20 cellular contexts compared by ENCODE assay signal in genomic region chr21:42636931-42637601, GRCh38. TPM values are rescaled to one million over a fixed set of nuclear protein-coding genes. Genes with fewer than 3 reads are reported as not detected.
DNase-seq lines count a peak whose midpoint lies in the region; ATAC-seq, FAIRE-seq and TF ChIP-seq lines count a peak whose summit lies in the region.
"Had no signal": no experiment of that assay in that cellular context is flagged by ENCODE, and none has a peak within 500 bp of the region (broad histone marks: within the 10 kb centered on the region; RNA-seq: fewer than 3 reads in every experiment).

No MANE protein-coding gene starts in this region.

- peak overlapping the region; percentile 90; the same call in 1 of the 2 replicates for H2BK12ac ChIP-seq in H1 (ENCODE audit: low read depth, low read length)

- H3K9ac ChIP-seq in IMR-90 (ENCODE audit: low read depth, low read length) (no peak overlapping the region), H1 (replicated peaks in 1 of 4; ENCODE audit: extremely low read depth in 1 of 4, low read depth in 3 of 4, low read length in 3 of 4) (no peak overlapping the region), neural progenitor cell (no peak overlapping the region)
- H3K9ac ChIP-seq: BLaER1 treated with 17β-estradiol and CSF1 and Interleukin-3, amounts not matched to agents 10 nM and 100 nM had no signal

- H3K27me3 Mint-ChIP-seq in neural progenitor cell (ENCODE audit: insufficient read depth, low read depth) (peaks cover 3% of the 10 kb centered on the region), T-helper 17 cell (peaks cover 16% of the 10 kb centered on the region)

- POLR2A ChIA-PET in IMR-90 (lab: Charles Lee; ENCODE audit: unreplicated experiment) = interaction anchor here (0.6 kb wide), 1 partner anchor 870 kb away, joined by 5 read pairs; the partner anchor contains the start of gene RIPK4
- POLR2A ChIA-PET in H1 (lab: Charles Lee; ENCODE audit: partially characterized antibody) = interaction anchor here (1.1 to 2.0 kb wide), 5 partner anchors 11 to 217 kb away, joined by 3 to 5 read pairs (median 4); no protein-coding TSS in a partner anchor

- 0 out of 2 replicates have a peak overlapping the region, but pooled peaks have one; percentile 27 for H2AK5ac ChIP-seq in IMR-90 (ENCODE audit: low read depth, low read length)
- H2AK5ac ChIP-seq in H1 (ENCODE audit: low read depth, low read length) = peak overlapping the region; percentile 96

- H3K4ac ChIP-seq in IMR-90 (ENCODE audit: low read depth, low read length) = no peak overlapping the region
- peak overlapping the region; percentile 69 for H3K4ac ChIP-seq in H1 (replicated peaks; ENCODE audit: insufficient read length, low read depth, low read length)

- H3K79me2 ChIP-seq in H1 (ENCODE audit: control insufficient read depth in 1 of 2, insufficient read depth in 2 of 2, low read length in 2 of 2) = no peaks in the 10 kb centered on the region
- no peaks in the 10 kb centered on the region for H3K79me2 ChIP-seq in neural progenitor cell (ENCODE audit: low read depth)

- H3K27me3 ChIP-seq in IMR-90 (ENCODE audit: control insufficient read depth, insufficient read depth, low read length) = no peaks in the 10 kb centered on the region; the same call in 1 of the 2 replicates
- H3K27me3 ChIP-seq in H1 (replicated peaks in 1 of 4; ENCODE audit: control insufficient read depth in 3 of 4, extremely low read depth in 1 of 4, insufficient read depth in 3 of 4, low read length in 3 of 4) = peaks cover 0 to 7% (median 3%) of the 10 kb centered on the region in 4 experiments; a peak in 3 of 7 replicates
- peaks cover 4% of the 10 kb centered on the region for H3K27me3 ChIP-seq in neural progenitor cell

- H3K4me2 ChIP-seq in IMR-90 (ENCODE audit: low read depth, low read length) = peak overlapping the region; percentile 28; the same call in 1 of the 2 replicates
- no peak overlapping the region; a peak in 1 of 4 replicates for H3K4me2 ChIP-seq in H1 (ENCODE audit: insufficient read depth in 1 of 2, low read depth in 2 of 2, low read length in 2 of 2)
- H3K4me2 ChIP-seq in neural progenitor cell = no peak overlapping the region
- H3K4me2 ChIP-seq: BLaER1 treated with 17β-estradiol and CSF1 and Interleukin-3, amounts not matched to agents 10 nM and 100 nM had no signal

- in situ Hi-C loops in IMR-90 (cut with MboI; ENCODE audit: low sequenced_read_pairs) = no loop called here

- H3K27ac Mint-ChIP-seq in neural progenitor cell = peak overlapping the region; percentile 62
- no peak overlapping the region for H3K27ac Mint-ChIP-seq in T-helper 17 cell
- H3K27ac Mint-ChIP-seq: CD8-positive, alpha-beta T cell had no signal

- H4K5ac ChIP-seq in IMR-90 (ENCODE audit: low read depth, low read length) (no peak overlapping the region), H1 (ENCODE audit: insufficient read length, low read depth, low read length) (no peak overlapping the region)

- H2BK15ac ChIP-seq in IMR-90 (ENCODE audit: low read depth, low read length) = no peak overlapping the region
- H2BK15ac ChIP-seq in H1 (ENCODE audit: low read length) = peak overlapping the region; percentile 84

- TF ChIP-seq POLR2A in IMR-90 (IDR thresholded peaks at IDR 0.05; ENCODE audit: low read depth, low read length) (no peak), H1 (IDR thresholded peaks at IDR 0.05; ENCODE audit: control extremely low read depth in 1 of 2, low read depth in 2 of 2, low read length in 2 of 2) (no peak)

- dilution Hi-C loops in IMR-90 (cut with HindIII; ENCODE audit: low sequenced_read_pairs, unreplicated experiment) = no loop called here

- H3K4me3 Mint-ChIP-seq in neural progenitor cell = no peak overlapping the region
- H3K4me3 Mint-ChIP-seq in T-helper 17 cell = no peak overlapping the region
- H3K4me3 Mint-ChIP-seq: CD8-positive, alpha-beta T cell; H9 had no signal

- WGBS in IMR-90 (ENCODE audit: extremely low coverage in 2 of 2, insufficient read length in 1 of 2), 2 experiments = 92% methylated on average over 9 of the region's 21 CpGs; no CpG with 5 or more reads in 1 of the 2 experiments
- WGBS in H1 (ENCODE audit: extremely low coverage in 1 of 2, insufficient coverage in 1 of 2, insufficient read length in 1 of 2, insufficient replicate concordance in 2 of 2, low coverage in 1 of 2, low lambda C conversion rate in 2 of 2, missing lambda C conversion rate in 1 of 2), 2 experiments = 89% methylated on average over 21 of the region's 21 CpGs; no CpG with 5 or more reads in 1 of the 2 experiments

- H4K8ac ChIP-seq in IMR-90 (ENCODE audit: low read depth in 2 of 2, low read length in 2 of 2) (no peak overlapping the region), H1 (ENCODE audit: extremely low read depth, insufficient read depth, low read length) (no peak overlapping the region; the same call in 1 of the 2 replicates)

- TF ChIP-seq CTCF in D721Med (IDR thresholded peaks at IDR 0.05; ENCODE audit: insufficient read depth, missing control alignments) = no peak
- no peak for TF ChIP-seq CTCF in IMR-90 (conservative IDR thresholded peaks at IDR 0.05; ENCODE audit: low read depth, low read length)
- no peak for TF ChIP-seq CTCF in H1 (IDR thresholded peaks at IDR 0.05; ENCODE audit: control extremely low read depth in 1 of 3, insufficient read depth in 1 of 3, low read depth in 1 of 3, low read length in 3 of 3)
- no peak for TF ChIP-seq CTCF in neural progenitor cell (IDR thresholded peaks at IDR 0.05)

- no peak overlapping the region for H3K4me3 ChIP-seq in IMR-90 (ENCODE audit: insufficient read depth, low read depth, low read length)
- H3K4me3 ChIP-seq in H1 (ENCODE audit: extremely low read depth in 1 of 4, insufficient read depth in 2 of 4, low read depth in 3 of 4, low read length in 4 of 4) = no peak overlapping the region
- H3K4me3 ChIP-seq in neural progenitor cell = no peak overlapping the region
- H3K4me3 ChIP-seq: A549; BLaER1 treated with 17β-estradiol and CSF1 and Interleukin-3, amounts not matched to agents 10 nM and 100 nM; SJSA1 had no signal

- H2BK20ac ChIP-seq in IMR-90 (ENCODE audit: low read depth, low read length) (no peak overlapping the region), H1 (ENCODE audit: low read length) (peak overlapping the region; percentile 96; the same call in 1 of the 2 replicates)

- H3K79me1 ChIP-seq in IMR-90 (ENCODE audit: low read depth in 1 of 2, low read length in 2 of 2) = no peaks in the 10 kb centered on the region
- H3K79me1 ChIP-seq in H1 (ENCODE audit: low read depth, low read length) = no peaks in the 10 kb centered on the region

- TF ChIP-seq EP300 in H1 (IDR thresholded peaks at IDR 0.05; ENCODE audit: borderline replicate concordance in 1 of 2, low read depth in 2 of 2, low read length in 2 of 2) = no peak

- H3K9me3 ChIP-seq in IMR-90 (ENCODE audit: control insufficient read depth, insufficient read depth, low read length) = no peaks in the 10 kb centered on the region
- no peaks in the 10 kb centered on the region for H3K9me3 ChIP-seq in H1 (ENCODE audit: insufficient read depth in 2 of 2, low read depth in 1 of 2, low read length in 1 of 2)
- no peaks in the 10 kb centered on the region for H3K9me3 ChIP-seq in neural progenitor cell (ENCODE audit: low read depth)
- H3K9me3 ChIP-seq in T-helper 17 cell (ENCODE audit: control insufficient read depth, low read length, poor library complexity, severe bottlenecking) = no peaks in the 10 kb centered on the region
- H3K9me3 ChIP-seq: A549; BLaER1 treated with 17β-estradiol and CSF1 and Interleukin-3, amounts not matched to agents 10 nM and 100 nM; SJSA1 had no signal

- no peaks in the 10 kb centered on the region for H3K9me1 ChIP-seq in IMR-90 (ENCODE audit: insufficient read depth, low read length)

- H3K36me3 Mint-ChIP-seq in neural progenitor cell (peaks cover 2% of the 10 kb centered on the region), T-helper 17 cell (ENCODE audit: low read depth) (no peaks in the 10 kb centered on the region)
- H3K36me3 Mint-ChIP-seq: CD8-positive, alpha-beta T cell had no signal

- H4K91ac ChIP-seq in IMR-90 (ENCODE audit: insufficient read depth, low read depth, low read length) (peak overlapping the region; percentile 10; the same call in 1 of the 2 replicates), H1 (replicated peaks; ENCODE audit: insufficient read length, low read length) (peak overlapping the region; percentile 73)

- ATAC-seq in IMR-90 (ENCODE audit: low read depth) = no peak; the same call in 1 of the 2 replicates
- no peak for ATAC-seq in T-helper 17 cell
- ATAC-seq: A549; CD8-positive, alpha-beta T cell had no signal

- H2BK120ac ChIP-seq in IMR-90 (ENCODE audit: low read depth, low read length) = no peak overlapping the region
- H2BK120ac ChIP-seq in H1 (replicated peaks; ENCODE audit: low read depth, low read length) = no peak overlapping the region

- BruUV-seq in IMR-90 (replicated peaks; lab: Mats Ljungman, UMichigan) = no TSS peak

- H3K36me3 ChIP-seq in IMR-90 (ENCODE audit: control insufficient read depth, insufficient read depth, low read length) (no peaks in the 10 kb centered on the region), H1 (ENCODE audit: control insufficient read depth in 2 of 4, insufficient read depth in 4 of 4, low read length in 3 of 4) (no peaks in the 10 kb centered on the region), neural progenitor cell (no peaks in the 10 kb centered on the region)
- H3K36me3 ChIP-seq: BLaER1 treated with 17β-estradiol and CSF1 and Interleukin-3, amounts not matched to agents 10 nM and 100 nM; SJSA1 had no signal

- H3K27ac ChIP-seq in IMR-90 (ENCODE audit: insufficient read depth, low read length) (no peak overlapping the region), H1 (ENCODE audit: low read depth, low read length) (no peak overlapping the region), neural progenitor cell (no peak overlapping the region)
- H3K27ac ChIP-seq: A549; BLaER1 treated with 17β-estradiol and CSF1 and Interleukin-3, amounts not matched to agents 10 nM and 100 nM; SJSA1 had no signal

- H3K23ac ChIP-seq in IMR-90 (ENCODE audit: low read depth, low read length) (no peak overlapping the region), H1 (ENCODE audit: insufficient read length) (no peak overlapping the region)

- H3K23me2 ChIP-seq in H1 (ENCODE audit: low read depth, low read length) = peaks cover 13% of the 10 kb centered on the region; the same call in 1 of the 2 replicates

- intact Hi-C loops in IMR-90 (cut with micrococcal nuclease) = no loop called here

- no peak for TF ChIP-seq RAD21 in IMR-90 (IDR thresholded peaks at IDR 0.05; ENCODE audit: low read length)
- TF ChIP-seq RAD21 in H1 (IDR thresholded peaks at IDR 0.05 in 1 of 2, conservative IDR thresholded peaks at IDR 0.05 in 1 of 2; ENCODE audit: low read depth in 2 of 2, low read length in 2 of 2) = no peak

- H3K56ac ChIP-seq in IMR-90 (ENCODE audit: extremely low read depth, insufficient read depth, low read length) = no peak overlapping the region
- H3K56ac ChIP-seq in H1 (replicated peaks; ENCODE audit: insufficient read length, low read depth, low read length) = no peak overlapping the region

- DNase-seq in D721Med (ENCODE audit: insufficient read length, low spot score) = peak; percentile 90
- no peak for DNase-seq in IMR-90
- DNase-seq in H1 (ENCODE audit: low read depth in 1 of 2, low spot score in 2 of 2) = no peak
- DNase-seq in neural progenitor cell (ENCODE audit: low spot score) = no peak
- no peak for DNase-seq in HuH-7 (ENCODE audit: low spot score)
- no peak for DNase-seq in T-helper 17 cell
- DNase-seq in activated T-cell treated with anti-CD3 and anti-CD28 coated beads for 4 hours = no peak
- no peak for DNase-seq in stimulated activated naive CD4-positive, alpha-beta T cell treated with Interleukin-2 at 50 U/mL for 16 hours (lab: John Stamatoyannopoulos, UW)
- DNase-seq: CD8-positive, alpha-beta T cell; DMS79 treated with DMSO at 0.1 percent for 48 hours; H9; NCI-H1105; NCI-H1694; NCI-H2081 treated with DMSO at 0.1 percent for 48 hours; NCI-H510A treated with DMSO at 0.1 percent for 48 hours; NCI-H774 had no signal

- FAIRE-seq in D721Med (lab: Jason Lieb, UNC) (peak; percentile 96), H1 (lab: Jason Lieb, UNC) (no peak)
- FAIRE-seq: A549 had no signal

- no peak overlapping the region for H2AK9ac ChIP-seq in IMR-90 (replicated peaks; ENCODE audit: low read depth, low read length, poor library complexity)

- H3K4me1 ChIP-seq in IMR-90 (ENCODE audit: control insufficient read depth, insufficient read depth, low read length) = peaks cover 13% of the 10 kb centered on the region
- H3K4me1 ChIP-seq in H1 (replicated peaks in 1 of 4; ENCODE audit: control insufficient read depth in 3 of 4, insufficient read depth in 4 of 4, low read length in 3 of 4) = peaks cover 4 to 28% (median 11%) of the 10 kb centered on the region in 4 experiments; a peak in 6 of 7 replicates
- peaks cover 18% of the 10 kb centered on the region for H3K4me1 ChIP-seq in neural progenitor cell
- H3K4me1 ChIP-seq: A549; BLaER1 treated with 17β-estradiol and CSF1 and Interleukin-3, amounts not matched to agents 10 nM and 100 nM; SJSA1 had no signal

- no peak overlapping the region for H2AFZ ChIP-seq in IMR-90 (replicated peaks; ENCODE audit: low read length, poor library complexity)
- no peak overlapping the region for H2AFZ ChIP-seq in H1 (ENCODE audit: low read length)
- H2AFZ ChIP-seq in neural progenitor cell (replicated peaks) = no peak overlapping the region

- H3K18ac ChIP-seq in IMR-90 (ENCODE audit: low read depth, low read length) = no peak overlapping the region
- no peak overlapping the region for H3K18ac ChIP-seq in H1 (ENCODE audit: extremely low read depth, low read length)

- H4K20me1 ChIP-seq in IMR-90 (ENCODE audit: insufficient read depth, low read length) = peaks cover 2% of the 10 kb centered on the region; the same call in 1 of the 2 replicates
- peaks cover 0 to 3% of the 10 kb centered on the region in 2 experiments for H4K20me1 ChIP-seq in H1 (replicated peaks in 1 of 2; ENCODE audit: control insufficient read depth in 1 of 2, insufficient read depth in 2 of 2, low read length in 2 of 2)
- H4K20me1 ChIP-seq in neural progenitor cell (ENCODE audit: low read depth) = no peaks in the 10 kb centered on the region

- H3F3A ChIP-seq in neural progenitor cell (ENCODE audit: low read depth) = no peaks in the 10 kb centered on the region

- H2BK5ac ChIP-seq in IMR-90 (ENCODE audit: low read depth, low read length, poor library complexity, severe bottlenecking) (no peak overlapping the region), H1 (ENCODE audit: low read depth, low read length) (peak overlapping the region; percentile 80; the same call in 1 of the 2 replicates)

- CTCF ChIA-PET in IMR-90 (lab: Yijun Ruan, JAX) = interaction anchor here (0.5 kb wide), 1 partner anchor 19 kb away, joined by 3 read pairs; no protein-coding TSS in a partner anchor
- CTCF ChIA-PET in H1 (lab: Charles Lee; ENCODE audit: partially characterized antibody) = interaction anchor here (1.0 to 10.7 kb wide), 5 partner anchors 12 to 43 kb away, joined by 3 to 112 read pairs (median 4); partner anchors contain the start of gene PDE9A

- H3K4me1 Mint-ChIP-seq in neural progenitor cell = peaks cover 25% of the 10 kb centered on the region
- H3K4me1 Mint-ChIP-seq in T-helper 17 cell = no peaks in the 10 kb centered on the region

- H3K14ac ChIP-seq in IMR-90 (replicated peaks; ENCODE audit: low read depth, low read length) (no peak overlapping the region), H1 (ENCODE audit: insufficient read length) (no peak overlapping the region)

- no peaks in the 10 kb centered on the region for H3K9me3 Mint-ChIP-seq in neural progenitor cell
- H3K9me3 Mint-ChIP-seq: CD8-positive, alpha-beta T cell had no signal

RNA-seq across cellular contexts. Expression of gene PDE9A, which starts 16.4 kb away (rescaled TPM):
- 0.56 and 0.90 TPM in 2 replicates for total RNA-seq in IMR-90 (2012; rRNA removed)
- polyA plus RNA-seq in IMR-90 (2012; rRNA removed) = 0.89 and 1.1 TPM in 2 replicates
- 0.63 and 1.4 TPM in 2 replicates for polyA plus RNA-seq in IMR-90 (2012; cell fraction: cytosol; rRNA removed)
- polyA plus RNA-seq in IMR-90 (2012; cell fraction: nucleus; rRNA removed; ENCODE audit: low replicate concordance) = 0.84 and 1.3 TPM in 2 replicates
- 45.7 and 45.9 TPM in 2 replicates for total RNA-seq in H1 (2021; fragmentation: NEBNext Ultra II Directional; extraction: Animal tissue kit (Norgen Biotek cat#: 25700))
- polyA plus RNA-seq in H1 (2011; rRNA removed) = 39.2 and 46.7 TPM in 2 replicates
- polyA plus RNA-seq in H1 (2011; cell fraction: cytosol; rRNA removed) = 39.6 TPM
- polyA plus RNA-seq in H1 (2011; cell fraction: nucleus; rRNA removed) = 71.9 TPM
- polyA plus RNA-seq in H1 (2012, experiment 1 of 2) = 36.3 to 41.3 TPM (median 40.5 TPM) in 4 replicates
- polyA plus RNA-seq in H1 (2012, experiment 2 of 2) = 37.8 TPM
- 28.8 TPM for polyA plus RNA-seq in H1 (2013, experiment 1 of 2)
- 30.4 TPM for polyA plus RNA-seq in H1 (2013, experiment 2 of 2)
- polyA minus RNA-seq in H1 (2011; rRNA and poly(A)+ RNA removed) = 22.5 and 33.8 TPM in 2 replicates
- 25.3 TPM for polyA minus RNA-seq in H1 (2011; cell fraction: cytosol; rRNA and poly(A)+ RNA removed)
- polyA minus RNA-seq in H1 (2011; cell fraction: nucleus; rRNA and poly(A)+ RNA removed) = 43.2 TPM
- 40.2 and 41.0 TPM in 2 replicates for total RNA-seq in neural progenitor cell (ENCODE audit: low replicate concordance)
- 1 to 10 TPM; 4.9 to 6.6 TPM for total RNA-seq in T-helper 17 cell
- total RNA-seq: RPMI7951 had no signal
